18 cellular contexts compared by ENCODE assay signal in the genomic region with DNA sequence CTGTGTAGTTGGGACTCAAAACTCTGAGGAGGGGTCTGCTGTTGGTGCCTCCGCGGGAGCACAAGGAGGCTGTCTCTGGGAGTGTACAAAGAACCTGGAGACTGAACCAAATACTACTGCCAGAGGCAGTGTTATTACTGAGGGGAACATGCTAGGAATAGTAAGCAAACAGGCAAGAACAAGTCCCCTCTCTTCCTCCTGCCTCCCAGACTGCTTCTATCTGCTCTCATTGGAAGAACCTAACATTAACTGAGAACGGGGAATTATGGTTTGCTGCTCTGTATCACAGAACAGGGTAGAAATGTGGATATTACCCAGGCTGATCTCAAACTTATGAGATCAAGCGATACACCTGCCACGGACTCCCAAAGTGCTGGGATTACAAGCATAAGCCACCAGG. TPM values are rescaled to one million over a fixed set of nuclear protein-coding genes. Genes with fewer than 3 reads are reported as not detected.
DNase-seq lines count a peak whose midpoint lies in the region; ATAC-seq and TF ChIP-seq lines count a peak whose summit lies in the region.
"Had no signal": no experiment of that assay in that cellular context is flagged by ENCODE, and none has a peak within 500 bp of the region (broad histone marks: within the 10 kb centered on the region; RNA-seq: fewer than 3 reads in every experiment).

No MANE protein-coding gene starts in this region.

- no peaks in the 10 kb centered on the region for H3F3A ChIP-seq in PC-3 (ENCODE audit: low read length, unreplicated experiment)

- H2AK5ac ChIP-seq in mesenchymal stem cell (ENCODE audit: low read length, severe bottlenecking): no peak overlapping the region

- ATAC-seq in PC-3: no peak
- ATAC-seq in GM19023 (IDR thresholded peaks at IDR 0.05; ENCODE audit: unreplicated experiment): no peak
- ATAC-seq in GM19324 (IDR thresholded peaks at IDR 0.05; ENCODE audit: low FRiP score, unreplicated experiment): no peak

- H4K8ac ChIP-seq in mesenchymal stem cell (ENCODE audit: low read length): no peak overlapping the region

- H2BK15ac ChIP-seq in mesenchymal stem cell (ENCODE audit: low read depth, poor library complexity, severe bottlenecking): no peak overlapping the region

- H2AFZ ChIP-seq in PC-3 (ENCODE audit: low read length) (0 out of 2 replicates have a peak overlapping the region, but pooled peaks have one; percentile 5), mammary epithelial cell (ENCODE audit: low read depth, low read length) (peak overlapping the region; percentile 84), mesenchymal stem cell (ENCODE audit: low read depth, low read length) (no peak overlapping the region)

- H3K27me3 ChIP-seq in PC-3 (ENCODE audit: low read length) (no peaks in the 10 kb centered on the region), mammary epithelial cell (ENCODE audit: insufficient read depth, low read length) (no peaks in the 10 kb centered on the region), mesenchymal stem cell (ENCODE audit: control insufficient read depth in 1 of 2, insufficient read depth in 1 of 2, low read length in 2 of 2) (no peaks in the 10 kb centered on the region), suprapubic skin (no peaks in the 10 kb centered on the region)
- H3K27me3 ChIP-seq: SJCRH30 had no signal

- peak overlapping the region; percentile 58 for H2BK120ac ChIP-seq in mesenchymal stem cell (ENCODE audit: low read depth, low read length)

- TF ChIP-seq POLR2A in suprapubic skin (IDR thresholded peaks at IDR 0.05): no peak

- no peak overlapping the region for H3K23ac ChIP-seq in mesenchymal stem cell (ENCODE audit: low read length in 2 of 2)

- H2BK5ac ChIP-seq in mesenchymal stem cell (ENCODE audit: low read depth, low read length, poor library complexity, severe bottlenecking): no peak overlapping the region

- TF ChIP-seq CTCF in PC-3 (conservative IDR thresholded peaks at IDR 0.05; ENCODE audit: low read depth, low read length) (no peak), mammary epithelial cell (conservative IDR thresholded peaks at IDR 0.05 in 1 of 2, IDR thresholded peaks at IDR 0.05 in 1 of 2; ENCODE audit: extremely low read depth in 1 of 2, insufficient read depth in 1 of 2, low read depth in 1 of 2, low read length in 2 of 2) (no peak), suprapubic skin (IDR thresholded peaks at IDR 0.05) (no peak)

- no peak for TF ChIP-seq EP300 in suprapubic skin (IDR thresholded peaks at IDR 0.05)

- H3K27ac ChIP-seq in PC-3 (ENCODE audit: low read length): no peak overlapping the region
- no peak overlapping the region for H3K27ac ChIP-seq in mammary epithelial cell (ENCODE audit: insufficient read depth, low read depth, low read length)
- no peak overlapping the region for H3K27ac ChIP-seq in mesenchymal stem cell (ENCODE audit: low read length, poor library complexity, severe bottlenecking)
- H3K27ac ChIP-seq in suprapubic skin: no peak overlapping the region
- H3K27ac ChIP-seq: SJCRH30 had no signal

- H3K9me3 ChIP-seq in PC-3 (ENCODE audit: low read length): no peaks in the 10 kb centered on the region
- H3K9me3 ChIP-seq in mammary epithelial cell (replicated peaks; ENCODE audit: insufficient read depth, low read length): no peaks in the 10 kb centered on the region
- no peaks in the 10 kb centered on the region for H3K9me3 ChIP-seq in mesenchymal stem cell (ENCODE audit: control insufficient read depth, low read length)
- no peaks in the 10 kb centered on the region for H3K9me3 ChIP-seq in suprapubic skin
- H3K9me3 ChIP-seq: HAP-1, SJCRH30 had no signal

- peaks cover 4% of the 10 kb centered on the region; the same call in 1 of the 2 replicates for H3K4me1 ChIP-seq in PC-3 (ENCODE audit: insufficient read depth, low read length)
- H3K4me1 ChIP-seq in mammary epithelial cell (ENCODE audit: insufficient read depth, low read length): peaks cover 5% of the 10 kb centered on the region
- H3K4me1 ChIP-seq in mesenchymal stem cell (ENCODE audit: control insufficient read depth, insufficient read depth, low read depth, low read length): peaks cover 2% of the 10 kb centered on the region
- peaks cover 12% of the 10 kb centered on the region for H3K4me1 ChIP-seq in suprapubic skin
- H3K4me1 ChIP-seq: HAP-1, SJCRH30 had no signal

- WGBS in mammary epithelial cell (ENCODE audit: low coverage, missing lambda C conversion rate): 26% methylated on average over 5 of the region's 5 CpGs
- WGBS in mesenchymal stem cell: 100% methylated on average over 4 of the region's 5 CpGs
- WGBS in suprapubic skin: 52% methylated on average over 5 of the region's 5 CpGs

- DNase-seq in PC-3 (no peak), mammary epithelial cell (peak; percentile 9), mesenchymal stem cell (no peak), NCI-H1048 (lab: John Stamatoyannopoulos, UW) (no peak), suprapubic skin (ENCODE audit: low spot score in 2 of 2) (no peak)
- DNase-seq: ACHN, C1 segment of cervical spinal cord, DMS79 treated with DMSO at 0.1 percent for 48 hours, KBM-7, NCI-H1436, NCI-H1930, NCI-H226, NCI-H524, NCI-H82, SJCRH30 had no signal

- H3K36me3 ChIP-seq in PC-3 (ENCODE audit: low read depth, low read length) (no peaks in the 10 kb centered on the region), mammary epithelial cell (ENCODE audit: insufficient read depth, low read length) (no peaks in the 10 kb centered on the region), mesenchymal stem cell (ENCODE audit: control insufficient read depth in 1 of 2, insufficient read depth in 2 of 2, low read depth in 1 of 2, low read length in 2 of 2) (no peaks in the 10 kb centered on the region), suprapubic skin (no peaks in the 10 kb centered on the region)
- H3K36me3 ChIP-seq: SJCRH30 had no signal

- H3K4me3 ChIP-seq in PC-3 (ENCODE audit: low read length): no peak overlapping the region
- no peak overlapping the region for H3K4me3 ChIP-seq in mammary epithelial cell (replicated peaks in 1 of 3; ENCODE audit: insufficient read depth in 1 of 3, low read depth in 2 of 3, low read length in 3 of 3)
- H3K4me3 ChIP-seq in mesenchymal stem cell (ENCODE audit: insufficient read depth in 1 of 2, low read depth in 1 of 2, low read length in 2 of 2): no peak overlapping the region
- no peak overlapping the region for H3K4me3 ChIP-seq in suprapubic skin
- H3K4me3 ChIP-seq: HAP-1, SJCRH30 had no signal

- CTCF ChIA-PET in PC-3 (lab: Charles Lee) (no interaction called here), mammary epithelial cell (lab: Charles Lee; ENCODE audit: low non-redundant PET) (no interaction called here)

- dilution Hi-C loops in mammary epithelial cell (cut with HindIII; ENCODE audit: low sequenced_read_pairs): no loop called here

- H3K4me2 ChIP-seq in PC-3 (ENCODE audit: low read length): no peak overlapping the region
- H3K4me2 ChIP-seq in mammary epithelial cell (ENCODE audit: insufficient read depth, low read depth, low read length): peak overlapping the region; percentile 5
- H3K4me2 ChIP-seq in mesenchymal stem cell (ENCODE audit: low read length, poor library complexity, severe bottlenecking): no peak overlapping the region

- in situ Hi-C loops in mammary epithelial cell (cut with MboI; ENCODE audit: low sequenced_read_pairs in 2 of 2): no loop called here

- no peak overlapping the region for H4K91ac ChIP-seq in mesenchymal stem cell (ENCODE audit: low read length)

- no peak overlapping the region for H3K4ac ChIP-seq in mesenchymal stem cell (ENCODE audit: low read depth in 1 of 2, low read length in 2 of 2)

- H3K14ac ChIP-seq in mesenchymal stem cell (ENCODE audit: low read length in 2 of 2): no peak overlapping the region

- H4K20me1 ChIP-seq in PC-3 (ENCODE audit: low read length) (no peaks in the 10 kb centered on the region), mammary epithelial cell (ENCODE audit: insufficient read depth, low read length) (no peaks in the 10 kb centered on the region)

- H3K9me2 ChIP-seq in PC-3 (replicated peaks; ENCODE audit: low read length): no peaks in the 10 kb centered on the region

- H3K79me2 ChIP-seq in PC-3 (ENCODE audit: low read length) (peaks cover 3% of the 10 kb centered on the region), mammary epithelial cell (ENCODE audit: insufficient read depth, low read length) (peaks cover 3% of the 10 kb centered on the region)

- peaks cover 2% of the 10 kb centered on the region for H3K79me1 ChIP-seq in mesenchymal stem cell (replicated peaks; ENCODE audit: low read length, poor library complexity, severe bottlenecking)

- no peak overlapping the region for H3K18ac ChIP-seq in mesenchymal stem cell (ENCODE audit: low read depth in 1 of 2, low read length in 2 of 2)

- POLR2A ChIA-PET in PC-3 (lab: Charles Lee; ENCODE audit: unreplicated experiment): no interaction called here

- no peak overlapping the region for H2BK12ac ChIP-seq in mesenchymal stem cell (ENCODE audit: low read length in 2 of 2)

- intact Hi-C loops in PC-3 (cut with micrococcal nuclease): no loop called here
- intact Hi-C loops in mammary epithelial cell (cut with micrococcal nuclease): no loop called here

- BruUV-seq in PC-3 (replicated peaks; lab: Mats Ljungman, UMichigan): no TSS peak
- no TSS peak for BruUV-seq in mammary epithelial cell (replicated peaks; lab: Mats Ljungman, UMichigan)

- H3K9ac ChIP-seq in PC-3 (ENCODE audit: low read length): no peak overlapping the region
- H3K9ac ChIP-seq in mammary epithelial cell (ENCODE audit: insufficient read depth, low read length): no peak overlapping the region
- no peak overlapping the region for H3K9ac ChIP-seq in mesenchymal stem cell (ENCODE audit: low read length)

RNA-seq across cellular contexts. Expression of gene KMT5A, which starts 4.5 kb away (rescaled TPM):
- total RNA-seq in PC-3 (2014; rRNA removed): 59.3 and 73.5 TPM in 2 replicates
- 10 to 100 TPM; 43.0 to 76.3 TPM for total RNA-seq in mammary epithelial cell
- polyA plus RNA-seq in mammary epithelial cell: 33.9 TPM
- polyA minus RNA-seq in mammary epithelial cell: 33.5 TPM
- 47.0 TPM for polyA plus RNA-seq in mesenchymal stem cell (2013, experiment 1 of 2)
- polyA plus RNA-seq in mesenchymal stem cell (2013, experiment 2 of 2): 48.9 TPM
- total RNA-seq in suprapubic skin: 10 to 100 TPM; 52.2 to 70.1 (median 60.8) TPM

RNA-seq across cellular contexts. Expression of gene SBNO1, which starts 14.7 kb away (rescaled TPM):
- total RNA-seq in PC-3 (2014; rRNA removed) (23.3 and 25.3 TPM in 2 replicates), mammary epithelial cell (10 to 100 TPM; 31.3 to 32.9 TPM), suprapubic skin (10 to 100 TPM; 18.2 to 26.6 (median 25.8) TPM)
- 8.0 TPM for polyA plus RNA-seq in mammary epithelial cell
- polyA minus RNA-seq in mammary epithelial cell: 48.6 TPM
- 21.8 TPM for polyA plus RNA-seq in mesenchymal stem cell (2013, experiment 1 of 2)
- 21.4 TPM for polyA plus RNA-seq in mesenchymal stem cell (2013, experiment 2 of 2)

RNA-seq across cellular contexts. Expression of gene RILPL2, which starts 57.1 kb away (rescaled TPM):
- total RNA-seq in PC-3 (2014; rRNA removed) (2.2 and 3.2 TPM in 2 replicates), mammary epithelial cell (1 to 10 TPM; 1.7 to 4.1 TPM), suprapubic skin (1 to 10 TPM; 3.2 to 6.1 (median 4.3) TPM)
- 3.3 TPM for polyA plus RNA-seq in mammary epithelial cell
- polyA minus RNA-seq in mammary epithelial cell: 5.7 TPM
- 5.2 TPM for polyA plus RNA-seq in mesenchymal stem cell (2013, experiment 1 of 2)
- 5.5 TPM for polyA plus RNA-seq in mesenchymal stem cell (2013, experiment 2 of 2)
